Comparison of ENCODE assay signal across 12 cellular contexts in genomic region chr13:110397445-110397844, GRCh38.
A peak's percentile ranks its signal among the peaks of the same experiment; 100 is the strongest.
DNase-seq lines count a peak whose midpoint lies in the region; ATAC-seq and TF ChIP-seq lines count a peak whose summit lies in the region.
"Had no signal": no experiment of that assay in that cellular context is flagged by ENCODE, and none has a peak within 500 bp of the region (broad histone marks: within the 10 kb centered on the region; RNA-seq: fewer than 3 reads in every experiment).

No MANE protein-coding gene starts in this region.

- H3K4me3 ChIP-seq in right cardiac atrium (ENCODE audit: low read length) (no peak overlapping the region), gastrocnemius medialis (peak overlapping the region in 3 of 4 donors; percentile 23 to 29 (median 26)), neuronal stem cell (ENCODE audit: low read length in 2 of 2) (no peak overlapping the region)

- H2BK15ac ChIP-seq in neuronal stem cell (ENCODE audit: low read length): no peak overlapping the region

- no peak overlapping the region for H3K4me2 ChIP-seq in neuronal stem cell (ENCODE audit: insufficient read depth, low read length, poor library complexity, severe bottlenecking)

- H3K27me3 Mint-ChIP-seq in brain: no peaks in the 10 kb centered on the region

- H3K4me1 ChIP-seq in right cardiac atrium (ENCODE audit: control insufficient read depth, insufficient read depth, low read length) (peaks cover 8% of the 10 kb centered on the region), gastrocnemius medialis (peaks cover 7 to 43% of the 10 kb centered on the region in 2 donors), neuronal stem cell (ENCODE audit: control insufficient read depth in 2 of 2, insufficient read depth in 1 of 2, low read depth in 1 of 2, low read length in 2 of 2) (no peaks in the 10 kb centered on the region)

- H3K23ac ChIP-seq in neuronal stem cell (ENCODE audit: low read depth, low read length, poor library complexity): no peak overlapping the region

- no peak for TF ChIP-seq CTCF in brain (conservative IDR thresholded peaks at IDR 0.05)
- no peak for TF ChIP-seq CTCF in gastrocnemius medialis (IDR thresholded peaks at IDR 0.05 in 4 of 5, conservative IDR thresholded peaks at IDR 0.05 in 1 of 5)

- peaks cover 17% of the 10 kb centered on the region for H3K36me3 Mint-ChIP-seq in brain

- H3K79me1 ChIP-seq in neuronal stem cell (ENCODE audit: low read depth, low read length): no peaks in the 10 kb centered on the region

- peak overlapping the region in 3 of 5 experiments; percentile 57 to 89 (median 64) for H3K27ac Mint-ChIP-seq in brain

- peak; percentile 94 for DNase-seq in COLO829 (ENCODE audit: low spot score)
- peak in 2 of 3 donors; percentile 70 to 79 for DNase-seq in right cardiac atrium
- DNase-seq in gastrocnemius medialis: no peak
- no peak for DNase-seq in neuronal stem cell (ENCODE audit: low spot score)
- no peak for DNase-seq in germinal center (ENCODE audit: low spot score)
- DNase-seq: activated gamma-delta T cell; NCI-H2171 treated with DMSO at 0.1 percent for 48 hours; stimulated activated CD4-positive, alpha-beta T cell treated with anti-CD3 and anti-CD28 coated beads, Interleukin-4, amount 100 ng/mL, for 1 hour; T-helper 2 cell had no signal

- peak overlapping the region; percentile 77 for H3K27ac ChIP-seq in right cardiac atrium (ENCODE audit: low read length)
- peak overlapping the region; percentile 68 to 77 (median 72) for H3K27ac ChIP-seq in gastrocnemius medialis
- no peak overlapping the region for H3K27ac ChIP-seq in neuronal stem cell (replicated peaks; ENCODE audit: low read length)

- WGBS in right cardiac atrium: 37% methylated on average over 9 of the region's 9 CpGs
- WGBS in neuronal stem cell (ENCODE audit: extremely low coverage in 2 of 2, insufficient read length in 2 of 2, insufficient replicate concordance in 1 of 2), 2 donors: no CpG with 5 or more reads among the region's 9 CpGs

- H3K4me1 Mint-ChIP-seq in brain: peaks cover 55% of the 10 kb centered on the region

- no peak overlapping the region for H2BK5ac ChIP-seq in neuronal stem cell (ENCODE audit: low read length)

- peaks cover 0 to 3% (median 0%) of the 10 kb centered on the region in 5 experiments for H3K9me3 Mint-ChIP-seq in brain

- no peak overlapping the region for H2AK5ac ChIP-seq in neuronal stem cell (ENCODE audit: low read depth, low read length)

- no peak overlapping the region for H2AFZ ChIP-seq in neuronal stem cell (ENCODE audit: low read length)

- in situ Hi-C loops in gastrocnemius medialis (cut with MboI; ENCODE audit: low sequenced_read_pairs in 4 of 4): no loop called here

- no peak overlapping the region for H3K4ac ChIP-seq in neuronal stem cell (ENCODE audit: low read length)

- intact Hi-C loops in right cardiac atrium (cut with DNase I) (no loop called here), gastrocnemius medialis (cut with DNase I; ENCODE audit: low total_unique reads) (loop anchor here (2.0 to 10.0 kb wide), 3 partner anchors 13 to 90 kb away; partner anchors contain the start of genes COL4A1 and COL4A2)

- H2BK12ac ChIP-seq in neuronal stem cell (ENCODE audit: low read length): no peak overlapping the region

- no peak overlapping the region for H4K8ac ChIP-seq in neuronal stem cell (ENCODE audit: low read depth, low read length)

- no peak overlapping the region for H3K18ac ChIP-seq in neuronal stem cell (ENCODE audit: low read length)

- H3K9me3 ChIP-seq in right cardiac atrium (ENCODE audit: control insufficient read depth, low read length) (no peaks in the 10 kb centered on the region), gastrocnemius medialis (no peaks in the 10 kb centered on the region), neuronal stem cell (replicated peaks in 1 of 2; ENCODE audit: control insufficient read depth in 2 of 2, insufficient read depth in 1 of 2, low read depth in 1 of 2, low read length in 2 of 2) (peaks cover 0 to 8% of the 10 kb centered on the region in 2 donors)

- TF ChIP-seq POLR2A in gastrocnemius medialis (IDR thresholded peaks at IDR 0.05): peak in 1 of 2 donors; percentile 5

- no peak overlapping the region for H2BK120ac ChIP-seq in neuronal stem cell (ENCODE audit: low read depth, low read length)

- H3K9ac ChIP-seq in neuronal stem cell (ENCODE audit: low read depth, low read length, poor library complexity): no peak overlapping the region

- peak; percentile 61 to 67 for ATAC-seq in right cardiac atrium
- ATAC-seq in gastrocnemius medialis: peak; percentile 43 to 48
- ATAC-seq in HG02763 (IDR thresholded peaks at IDR 0.05; ENCODE audit: unreplicated experiment): no peak
- ATAC-seq in GM19035 (IDR thresholded peaks at IDR 0.05; ENCODE audit: unreplicated experiment): no peak

- H3K14ac ChIP-seq in neuronal stem cell (ENCODE audit: low read length): no peak overlapping the region

- H4K91ac ChIP-seq in neuronal stem cell (ENCODE audit: low read depth, low read length, poor library complexity): no peak overlapping the region

- no peaks in the 10 kb centered on the region for H3K27me3 ChIP-seq in right cardiac atrium (ENCODE audit: control insufficient read depth, insufficient read depth)
- peaks cover 0 to 12% (median 0%) of the 10 kb centered on the region in 3 donors for H3K27me3 ChIP-seq in gastrocnemius medialis
- no peaks in the 10 kb centered on the region for H3K27me3 ChIP-seq in neuronal stem cell (ENCODE audit: control insufficient read depth in 3 of 3, insufficient read depth in 3 of 3, low read depth in 1 of 3, low read length in 3 of 3)

- H3K36me3 ChIP-seq in gastrocnemius medialis (no peaks in the 10 kb centered on the region), neuronal stem cell (replicated peaks in 1 of 2; ENCODE audit: control insufficient read depth in 2 of 2, insufficient read depth in 2 of 2, low read length in 2 of 2) (peaks cover 0 to 16% of the 10 kb centered on the region in 2 donors)

- H3K4me3 Mint-ChIP-seq in brain: peak overlapping the region in 3 of 5 experiments; percentile 1 to 77 (median 47)

Comparison
In these comparisons a context has a peak if more than half of its experiments do, and no peak if none do; other contexts are left out.
1. DNase-seq: peak in COLO829 (single experiment) and right cardiac atrium (2 of 3); none in gastrocnemius medialis (0 of 2), neuronal stem cell (single experiment) and germinal center (single experiment).
2. ATAC-seq: peak in right cardiac atrium (2 of 2) and gastrocnemius medialis (2 of 2); none in HG02763 (single experiment) and GM19035 (single experiment).
3. H3K4me3 ChIP-seq: peak in gastrocnemius medialis (3 of 4); none in right cardiac atrium (single experiment) and neuronal stem cell (0 of 2).